22 cellular contexts compared by ENCODE assay signal in the genomic region with DNA sequence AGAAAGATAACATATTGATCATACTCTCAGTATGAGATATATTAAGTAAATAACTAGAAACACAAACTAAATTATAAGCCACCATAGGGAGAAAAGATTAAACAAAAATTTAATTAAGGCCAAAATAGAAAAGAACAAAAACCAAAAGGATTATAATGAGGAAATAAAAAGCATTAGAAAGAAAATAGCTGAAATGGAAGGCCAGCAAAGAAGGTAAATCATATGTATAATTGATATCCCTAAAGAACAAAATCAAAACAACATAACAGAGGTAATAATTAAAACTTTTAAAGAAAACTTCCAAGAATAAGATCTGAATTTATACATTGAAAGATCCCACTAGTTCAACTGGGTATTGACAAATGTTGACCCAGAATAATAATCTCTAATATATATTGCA.
"Had no signal": no experiment of that assay in that cellular context is flagged by ENCODE, and none has a peak within 500 bp of the region (broad histone marks: within the 10 kb centered on the region; RNA-seq: fewer than 3 reads in every experiment).

No MANE protein-coding gene starts in this region.

- H3K27me3 ChIP-seq: dorsolateral prefrontal cortex, esophagus muscularis mucosa, foreskin keratinocyte, gastroesophageal sphincter, heart left ventricle, hepatocyte, left lung had no signal

- H3K4me3 ChIP-seq: coronary artery, dorsolateral prefrontal cortex, esophagus muscularis mucosa, gastroesophageal sphincter, heart left ventricle, hepatocyte, left lung, lower lobe of right lung had no signal

- FAIRE-seq: endothelial cell of umbilical vein, frontal cortex, keratinocyte had no signal

- DNase-seq: dermis blood vessel endothelial cell; dorsolateral prefrontal cortex; effector CD4-positive, alpha-beta T cell; effector memory CD4-positive, alpha-beta T cell; foreskin keratinocyte; heart left ventricle; hypothalamus; immature natural killer cell; left cardiac atrium; left lung; left ventricle myocardium superior; lower lobe of right lung; mesendoderm; midbrain; naive thymus-derived CD4-positive, alpha-beta T cell had no signal

- H2AFZ ChIP-seq: hepatocyte had no signal

- H3K79me2 ChIP-seq: hepatocyte had no signal

- H3K27ac ChIP-seq: coronary artery, dorsolateral prefrontal cortex, esophagus muscularis mucosa, foreskin keratinocyte, gastroesophageal sphincter, heart left ventricle, hepatocyte, left lung, lower lobe of right lung had no signal

- H3K4me2 ChIP-seq: hepatocyte had no signal

- ATAC-seq: foreskin keratinocyte; gastroesophageal sphincter; heart left ventricle; left cardiac atrium; left lung; left ventricle myocardium superior; lower lobe of right lung; naive thymus-derived CD4-positive, alpha-beta T cell had no signal

- H3K4me1 ChIP-seq: esophagus muscularis mucosa, foreskin keratinocyte, gastroesophageal sphincter, heart left ventricle, left lung, lower lobe of right lung had no signal

- H3K36me3 ChIP-seq: esophagus muscularis mucosa, gastroesophageal sphincter, heart left ventricle, left lung, lower lobe of right lung had no signal
